ENCODE assay signal across 1 cellular context in genomic region chr7:16668978-16669377, GRCh38.
TF ChIP-seq lines count a peak whose summit lies in the region.

No MANE protein-coding gene starts in this region.

TF ChIP-seq in K562, 482 proteins besides CTCF, POLR2A, EP300 and RAD21:
- TF ChIP-seq RFX5 (IDR thresholded peaks at IDR 0.05; ENCODE audit: low read depth, low read length) (no peak), CEBPG (CRISPR knock-in tag; IDR thresholded peaks at IDR 0.05) (no peak), CEBPG (tag; conservative IDR thresholded peaks at IDR 0.05 in 1 of 2, IDR thresholded peaks at IDR 0.05 in 1 of 2) (peak in 1 of 2 experiments; percentile 40; a peak in 1 of 4 replicates)
